In the genomic region with DNA sequence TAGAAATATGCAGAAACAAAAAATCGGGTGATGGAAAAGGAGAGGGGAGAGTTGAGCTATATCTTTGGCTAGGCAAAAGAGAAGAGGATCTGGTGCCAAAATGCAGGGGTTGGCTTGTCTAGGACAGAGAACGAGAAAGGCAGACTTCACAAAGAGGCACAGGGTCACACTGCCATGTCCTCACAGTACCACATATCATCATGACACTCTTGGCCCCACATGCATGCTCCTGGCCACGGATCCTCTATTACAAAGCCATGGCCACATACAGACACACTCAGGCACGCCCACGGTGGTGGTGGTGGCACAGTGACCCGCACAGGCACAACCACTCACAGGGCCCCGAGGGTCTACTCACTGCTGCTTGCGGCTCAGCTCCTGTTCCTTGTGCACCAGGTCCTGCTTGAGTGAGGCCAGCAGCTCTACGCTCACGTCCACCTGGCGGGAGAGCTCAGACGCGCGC, we compare ENCODE assay signal across 9 cellular contexts. TPM values are rescaled to one million over a fixed set of nuclear protein-coding genes. Genes with fewer than 3 reads are reported as not detected.
DNase-seq lines count a peak whose midpoint lies in the region; ATAC-seq and TF ChIP-seq lines count a peak whose summit lies in the region.
"Had no signal": no experiment of that assay in that cellular context is flagged by ENCODE, and none has a peak within 500 bp of the region (broad histone marks: within the 10 kb centered on the region; RNA-seq: fewer than 3 reads in every experiment).

No MANE protein-coding gene starts in this region.

- H3K27ac ChIP-seq in epithelial cell of prostate = peak overlapping the region; percentile 34

- peak overlapping the region; percentile 66 to 77 (median 72) for H3K4me3 Mint-ChIP-seq in T-cell
- peak overlapping the region; percentile 53 for H3K4me3 Mint-ChIP-seq in progenitor cell of endocrine pancreas (ENCODE audit: low read depth)

- no peaks in the 10 kb centered on the region for H3K9me3 Mint-ChIP-seq in T-cell
- no peaks in the 10 kb centered on the region for H3K9me3 Mint-ChIP-seq in progenitor cell of endocrine pancreas (ENCODE audit: low read depth)

- no peaks in the 10 kb centered on the region for H3K27me3 Mint-ChIP-seq in T-cell
- H3K27me3 Mint-ChIP-seq in progenitor cell of endocrine pancreas = peaks cover 46% of the 10 kb centered on the region

- H3K4me1 Mint-ChIP-seq in T-cell (peaks cover 21 to 30% (median 29%) of the 10 kb centered on the region in 3 donors), progenitor cell of endocrine pancreas (ENCODE audit: low read depth) (peaks cover 3% of the 10 kb centered on the region)

- H3K36me3 Mint-ChIP-seq in T-cell (peaks cover 7% of the 10 kb centered on the region), progenitor cell of endocrine pancreas (ENCODE audit: insufficient read depth) (no peaks in the 10 kb centered on the region)

- CTCF ChIA-PET in T-cell (lab: Charles Lee) = interaction anchor here in 1 of 2 donors (0.5 kb wide), 1 partner anchor 77 kb away, joined by 4 read pairs; no protein-coding TSS in a partner anchor

- DNase-seq in NCI-H1092 (lab: John Stamatoyannopoulos, UW) (peak; percentile 15), NCI-H1092 treated with DMSO at 0.1 percent for 48 hours (lab: John Stamatoyannopoulos, UW) (no peak), T-cell (no peak), epithelial cell of prostate (ENCODE audit: low read depth, low spot score) (no peak), progenitor cell of endocrine pancreas (ENCODE audit: low spot score, unreplicated experiment) (no peak), NCI-H187 treated with DMSO at 0.1 percent for 48 hours (lab: John Stamatoyannopoulos, UW) (no peak)

- no peak for TF ChIP-seq CTCF in progenitor cell of endocrine pancreas (IDR thresholded peaks at IDR 0.05; ENCODE audit: unreplicated experiment)

- ATAC-seq in T-cell (replicated peaks in 1 of 4) = no peak
- ATAC-seq in GM21390 (IDR thresholded peaks at IDR 0.05; ENCODE audit: unreplicated experiment) = no peak
- no peak for ATAC-seq in HG03520 (IDR thresholded peaks at IDR 0.05; ENCODE audit: unreplicated experiment)
- ATAC-seq: sciatic nerve had no signal

- POLR2A ChIA-PET in T-cell (lab: Charles Lee) = no interaction called here

- H3K27ac Mint-ChIP-seq in T-cell (peak overlapping the region in 1 of 2 donors; percentile 82), progenitor cell of endocrine pancreas (no peak overlapping the region)

RNA-seq across cellular contexts. Expression of a gene that starts 15.9 kb away (rescaled TPM):
- total RNA-seq in T-cell = 10 to 100 TPM; 17.6 to 23.7 (median 19.6) TPM
- 7.1 and 7.4 TPM in 2 replicates for total RNA-seq in progenitor cell of endocrine pancreas

RNA-seq across cellular contexts. Expression of a gene that starts 24.9 kb away (rescaled TPM):
- under 1 TPM in 4 of 5 donors, not detected in 1; 0.09 to 0.35 (median 0.19) TPM for total RNA-seq in T-cell
- 0.12 TPM in 1 of 2 replicates, not detected in the other for total RNA-seq in progenitor cell of endocrine pancreas
- total RNA-seq: sciatic nerve had no signal

RNA-seq across cellular contexts. Expression of a gene that starts 34.3 kb away (rescaled TPM):
- total RNA-seq in T-cell = 100 to 1,000 TPM; 120 to 210 (median 193) TPM
- 249 and 256 TPM in 2 replicates for total RNA-seq in progenitor cell of endocrine pancreas

RNA-seq across cellular contexts. Expression of a gene that starts 35.4 kb away (rescaled TPM):
- total RNA-seq in T-cell = 1 to 10 TPM; 6.1 to 9.9 (median 6.4) TPM
- total RNA-seq in progenitor cell of endocrine pancreas = 9.8 and 10.2 TPM in 2 replicates

RNA-seq across cellular contexts. Expression of a gene that starts 54.4 kb away (rescaled TPM):
- total RNA-seq in T-cell (10 to 100 TPM; 38.2 to 56.9 (median 44.5) TPM), progenitor cell of endocrine pancreas (30.2 and 32.7 TPM in 2 replicates)
